ENCODE assay signal across 9 cellular contexts in the genomic region with DNA sequence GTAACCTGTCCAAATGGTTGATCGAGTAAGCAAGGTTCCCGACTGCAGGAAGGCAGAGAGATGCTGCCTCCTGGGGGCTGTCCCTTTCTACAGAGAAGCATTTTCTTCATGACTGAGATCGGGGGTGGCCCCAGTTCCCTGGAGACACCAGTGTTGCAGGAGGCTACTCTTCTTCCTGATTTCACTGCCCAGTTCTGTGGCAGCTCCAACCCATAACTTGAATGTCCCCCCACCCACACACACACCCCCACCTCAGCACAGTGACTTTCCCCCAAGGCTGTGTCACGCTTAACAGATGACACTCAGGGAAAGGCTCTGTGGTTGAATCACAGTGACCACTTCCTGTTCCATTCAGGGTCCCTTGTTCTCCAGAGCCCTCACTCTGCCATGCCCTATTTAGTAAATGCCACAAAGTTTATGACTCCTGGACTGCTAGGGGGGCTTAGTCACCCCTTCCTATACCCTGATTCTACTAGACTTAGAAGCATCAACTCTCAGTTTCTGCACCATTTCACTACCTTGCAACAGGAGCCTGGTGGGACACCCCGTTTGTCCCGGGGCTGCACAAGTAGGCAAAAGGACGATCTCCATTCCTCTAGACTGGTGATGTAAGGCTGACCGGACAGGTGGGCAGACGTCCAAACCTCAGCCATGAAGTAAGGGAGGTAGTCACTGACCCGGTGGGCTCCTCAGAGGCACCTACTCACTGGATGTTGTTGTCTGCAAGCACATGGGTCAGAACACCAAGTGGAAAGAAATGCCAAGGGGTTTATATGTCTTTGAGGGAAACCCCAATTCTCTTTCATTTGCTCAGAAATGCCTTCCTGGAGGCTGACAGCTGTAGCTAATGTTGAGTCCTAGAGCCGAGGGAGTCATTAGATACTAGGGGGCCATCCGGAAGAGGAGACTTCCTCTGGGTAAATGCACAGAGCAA. TPM values are rescaled to one million over a fixed set of nuclear protein-coding genes. Genes with fewer than 3 reads are reported as not detected.
A peak's percentile ranks its signal among the peaks of the same experiment; 100 is the strongest.
DNase-seq lines count a peak whose midpoint lies in the region; ATAC-seq and TF ChIP-seq lines count a peak whose summit lies in the region.
"Had no signal": no experiment of that assay in that cellular context is flagged by ENCODE, and none has a peak within 500 bp of the region (broad histone marks: within the 10 kb centered on the region; RNA-seq: fewer than 3 reads in every experiment).

No MANE protein-coding gene starts in this region.

- DNase-seq in AG09309 (ENCODE audit: low read depth), result no peak
- peak; percentile 82 for DNase-seq in activated naive CD8-positive, alpha-beta T cell treated with anti-CD3 and anti-CD28 coated beads for 36 hours
- peak in 1 of 2 donors; percentile 55 for DNase-seq in left lung
- peak; percentile 81 for DNase-seq in stimulated activated naive CD4-positive, alpha-beta T cell treated with Interleukin-2 at 50 U/mL for 16 hours (lab: John Stamatoyannopoulos, UW)
- no peak for DNase-seq in HEK293T (ENCODE audit: extremely low spot score)

- no peaks in the 10 kb centered on the region for H3K9me2 ChIP-seq in SU-DHL-6 (replicated peaks; ENCODE audit: insufficient read depth, low read length)

- H3K27ac ChIP-seq in SU-DHL-6 (ENCODE audit: low read depth, low read length) (no peak overlapping the region), left lung (no peak overlapping the region)
- H3K27ac ChIP-seq: neutrophil had no signal

- H3K27ac Mint-ChIP-seq in activated naive CD8-positive, alpha-beta T cell treated with anti-CD3 and anti-CD28 coated beads for 36 hours, result peak overlapping the region; percentile 85

- peaks cover 0 to 23% of the 10 kb centered on the region in 2 donors for H3K4me1 ChIP-seq in left lung

- H4K20me1 ChIP-seq in SU-DHL-6 (ENCODE audit: low read depth, low read length), result no peaks in the 10 kb centered on the region

- H3K4me3 Mint-ChIP-seq in activated naive CD8-positive, alpha-beta T cell treated with anti-CD3 and anti-CD28 coated beads for 36 hours, result peak overlapping the region; percentile 33

- H3K36me3 ChIP-seq in SU-DHL-6 (ENCODE audit: low read length) (no peaks in the 10 kb centered on the region), left lung (no peaks in the 10 kb centered on the region)
- H3K36me3 ChIP-seq: neutrophil had no signal

- H3K27me3 ChIP-seq in SU-DHL-6 (ENCODE audit: low read length) (no peaks in the 10 kb centered on the region), left lung (no peaks in the 10 kb centered on the region)

- H3K9me3 ChIP-seq in SU-DHL-6 (ENCODE audit: insufficient read depth, low read length) (no peaks in the 10 kb centered on the region), left lung (no peaks in the 10 kb centered on the region)
- H3K9me3 ChIP-seq: neutrophil had no signal

- no peak overlapping the region for H3K4me3 ChIP-seq in AG09309 (ENCODE audit: control insufficient read depth, low read depth, low read length)
- no peak overlapping the region for H3K4me3 ChIP-seq in SU-DHL-6 (ENCODE audit: insufficient read depth, low read length, poor library complexity, severe bottlenecking)
- H3K4me3 ChIP-seq in left lung, result no peak overlapping the region

- ATAC-seq in GM19035 (IDR thresholded peaks at IDR 0.05; ENCODE audit: unreplicated experiment) (peak; percentile 82), HG03139 (IDR thresholded peaks at IDR 0.05; ENCODE audit: unreplicated experiment) (peak; percentile 86), left lung (peak; percentile 54)

- no peaks in the 10 kb centered on the region for H3K36me3 Mint-ChIP-seq in activated naive CD8-positive, alpha-beta T cell treated with anti-CD3 and anti-CD28 coated beads for 36 hours

- intact Hi-C loops in left lung (cut with DNase I), result no loop called here

- CTCF ChIA-PET in HEK293T (lab: Yijun Ruan, JAX), result interaction anchor here (0.6 kb wide), 1 partner anchor 9 kb away, joined by 3 read pairs; no protein-coding TSS in a partner anchor

- TF ChIP-seq CTCF in AG09309 (IDR thresholded peaks at IDR 0.05; ENCODE audit: control insufficient read depth, insufficient read depth, low read depth, low read length, missing control alignments), result peak; percentile 55
- no peak for TF ChIP-seq CTCF in SU-DHL-6 (IDR thresholded peaks at IDR 0.05; ENCODE audit: insufficient read depth, low read length, poor library complexity, severe bottlenecking)
- no peak for TF ChIP-seq CTCF in left lung (IDR thresholded peaks at IDR 0.05)

- no peaks in the 10 kb centered on the region for H3K9me3 Mint-ChIP-seq in activated naive CD8-positive, alpha-beta T cell treated with anti-CD3 and anti-CD28 coated beads for 36 hours

- no peaks in the 10 kb centered on the region for H3F3A ChIP-seq in SU-DHL-6 (ENCODE audit: insufficient read depth)

- H2AFZ ChIP-seq in SU-DHL-6 (ENCODE audit: low read depth, low read length, severe bottlenecking), result no peak overlapping the region

- H3K4me2 ChIP-seq in SU-DHL-6 (ENCODE audit: low read depth, low read length, poor library complexity, severe bottlenecking), result peak overlapping the region; percentile 35

- peaks cover 4% of the 10 kb centered on the region for H3K27me3 Mint-ChIP-seq in activated naive CD8-positive, alpha-beta T cell treated with anti-CD3 and anti-CD28 coated beads for 36 hours

- peaks cover 51% of the 10 kb centered on the region for H3K4me1 Mint-ChIP-seq in activated naive CD8-positive, alpha-beta T cell treated with anti-CD3 and anti-CD28 coated beads for 36 hours

- no peaks in the 10 kb centered on the region for H3K79me2 ChIP-seq in SU-DHL-6 (ENCODE audit: insufficient read depth, low read length)

- H3K9ac ChIP-seq in SU-DHL-6 (ENCODE audit: low read length), result peak overlapping the region; percentile 17; the same call in 1 of the 2 replicates

- POLR2A ChIA-PET in HEK293T (lab: Yijun Ruan, JAX), result no interaction called here

TF ChIP-seq in HEK293T, 16 proteins besides CTCF, POLR2A, EP300 and RAD21:
- no peak for TF ChIP-seq BHLHE40 (IDR thresholded peaks at IDR 0.05; ENCODE audit: borderline replicate concordance)
- no peak for TF ChIP-seq SP1 (IDR thresholded peaks at IDR 0.05)
- TF ChIP-seq ELF4 (IDR thresholded peaks at IDR 0.05), result no peak
- TF ChIP-seq FOXM1 (IDR thresholded peaks at IDR 0.05; ENCODE audit: borderline replicate concordance), result no peak
- TF ChIP-seq FOXK2 (IDR thresholded peaks at IDR 0.05), result no peak
- TF ChIP-seq NFRKB (IDR thresholded peaks at IDR 0.05), result no peak
- no peak for TF ChIP-seq LEF1 (IDR thresholded peaks at IDR 0.05; ENCODE audit: borderline replicate concordance)
- TF ChIP-seq, protein P1, sequence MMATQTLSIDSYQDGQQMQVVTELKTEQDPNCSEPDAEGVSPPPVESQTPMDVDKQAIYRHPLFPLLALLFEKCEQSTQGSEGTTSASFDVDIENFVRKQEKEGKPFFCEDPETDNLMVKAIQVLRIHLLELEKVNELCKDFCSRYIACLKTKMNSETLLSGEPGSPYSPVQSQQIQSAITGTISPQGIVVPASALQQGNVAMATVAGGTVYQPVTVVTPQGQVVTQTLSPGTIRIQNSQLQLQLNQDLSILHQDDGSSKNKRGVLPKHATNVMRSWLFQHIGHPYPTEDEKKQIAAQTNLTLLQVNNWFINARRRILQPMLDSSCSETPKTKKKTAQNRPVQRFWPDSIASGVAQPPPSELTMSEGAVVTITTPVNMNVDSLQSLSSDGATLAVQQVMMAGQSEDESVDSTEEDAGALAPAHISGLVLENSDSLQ (IDR thresholded peaks at IDR 0.05), result no peak
- TF ChIP-seq SUZ12 (IDR thresholded peaks at IDR 0.05), result no peak
- TF ChIP-seq TARDBP (IDR thresholded peaks at IDR 0.05), result no peak
- no peak for TF ChIP-seq L3MBTL2 (conservative IDR thresholded peaks at IDR 0.05)
- TF ChIP-seq ARNT (IDR thresholded peaks at IDR 0.05), result no peak
- no peak for TF ChIP-seq FOXA1 (IDR thresholded peaks at IDR 0.05)
- no peak for TF ChIP-seq CTBP1 (IDR thresholded peaks at IDR 0.05; ENCODE audit: borderline replicate concordance)
- TF ChIP-seq HDGF (IDR thresholded peaks at IDR 0.05; ENCODE audit: borderline replicate concordance), result no peak

RNA-seq across cellular contexts. Expression of a gene that starts 31.3 kb away (rescaled TPM):
- 10 to 100 TPM; 75.6 to 76.5 TPM for total RNA-seq in activated naive CD8-positive, alpha-beta T cell treated with anti-CD3 and anti-CD28 coated beads for 36 hours
- 10 to 100 TPM; 26.6 to 33.5 TPM for total RNA-seq in left lung

RNA-seq across cellular contexts. Expression of a gene that starts 38.5 kb away (rescaled TPM):
- total RNA-seq in activated naive CD8-positive, alpha-beta T cell treated with anti-CD3 and anti-CD28 coated beads for 36 hours, result 10 to 100 TPM; 30.1 to 31.4 TPM
- total RNA-seq in left lung, result 10 to 100 TPM; 11.3 to 18.8 TPM

Comparison
In these comparisons a context has a peak if more than half of its experiments do, and no peak if none do; other contexts are left out.
1. DNase-seq: peak in activated naive CD8-positive, alpha-beta T cell treated with anti-CD3 and anti-CD28 coated beads for 36 hours (single experiment) and stimulated activated naive CD4-positive, alpha-beta T cell treated with Interleukin-2 at 50 U/mL for 16 hours (single experiment); none in AG09309 (single experiment) and HEK293T (single experiment).
2. Peak in every context shown above with its lines, with median percentiles within 50 percentile points of each other: ATAC-seq.